ENCODE assay signal across 7 cellular contexts in genomic region chr21:43036889-43037288, GRCh38. TPM values are rescaled to one million over a fixed set of nuclear protein-coding genes. Genes with fewer than 3 reads are reported as not detected.
DNase-seq lines count a peak whose midpoint lies in the region; ATAC-seq and TF ChIP-seq lines count a peak whose summit lies in the region.
"Not testable (repeated sequence)": the region's sequence is repeated elsewhere in the genome, so short reads cannot be mapped to it uniquely, and the experiment has no call there.

No MANE protein-coding gene starts in this region.

- not testable (repeated sequence) for H3K9me3 Mint-ChIP-seq in dendritic cell treated with granulocyte-macrophage colony-stimulating factor and Interleukin-4, amounts not matched to agents 40 ng/mL and 50 ng/mL, for 4 days

- not testable (repeated sequence) for H3K27me3 Mint-ChIP-seq in dendritic cell treated with granulocyte-macrophage colony-stimulating factor and Interleukin-4, amounts not matched to agents 40 ng/mL and 50 ng/mL, for 4 days

- H3K36me3 ChIP-seq in heart left ventricle (peaks cover 0 to 27% (median 11%) of the 10 kb centered on the region in 9 donors), left lung (peaks cover 0 to 25% of the 10 kb centered on the region in 2 donors)
- not testable (repeated sequence) for H3K36me3 ChIP-seq in lung (ENCODE audit: control insufficient read depth in 2 of 2, insufficient read depth in 2 of 2, low read length in 2 of 2); upper lobe of right lung

- not testable (repeated sequence) for H3K4me3 Mint-ChIP-seq in dendritic cell treated with granulocyte-macrophage colony-stimulating factor and Interleukin-4, amounts not matched to agents 40 ng/mL and 50 ng/mL, for 4 days

- peaks cover 17% of the 10 kb centered on the region for H3K4me1 Mint-ChIP-seq in dendritic cell treated with granulocyte-macrophage colony-stimulating factor and Interleukin-4, amounts not matched to agents 40 ng/mL and 50 ng/mL, for 4 days (ENCODE audit: low read depth)

- not testable (repeated sequence) for TF ChIP-seq CTCF in heart left ventricle (IDR thresholded peaks at IDR 0.05); left lung (IDR thresholded peaks at IDR 0.05); lung (IDR thresholded peaks at IDR 0.05; ENCODE audit: control extremely low read depth, extremely low read depth); upper lobe of right lung (IDR thresholded peaks at IDR 0.05)

- peaks cover 22% of the 10 kb centered on the region for H3K36me3 Mint-ChIP-seq in dendritic cell treated with granulocyte-macrophage colony-stimulating factor and Interleukin-4, amounts not matched to agents 40 ng/mL and 50 ng/mL, for 4 days (ENCODE audit: low read depth)

- not testable (repeated sequence) for H3K9me3 ChIP-seq in heart left ventricle; left lung; lung (ENCODE audit: control insufficient read depth in 2 of 2, insufficient read depth in 1 of 2, low read length in 1 of 2); upper lobe of right lung

- not testable (repeated sequence) for H3K4me1 ChIP-seq in heart left ventricle; left lung; lung (ENCODE audit: control insufficient read depth in 2 of 2, insufficient read depth in 2 of 2, low read length in 2 of 2); upper lobe of right lung

- H3K27ac ChIP-seq in heart left ventricle; left lung; lung (ENCODE audit: low read depth in 1 of 2, low read length in 1 of 2); upper lobe of right lung: not testable (repeated sequence)

- H3K4me3 ChIP-seq in heart left ventricle, left lung, lung, upper lobe of right lung: not testable (repeated sequence)

- H3K27ac Mint-ChIP-seq in dendritic cell treated with granulocyte-macrophage colony-stimulating factor and Interleukin-4, amounts not matched to agents 40 ng/mL and 50 ng/mL, for 4 days = peak overlapping the region; percentile 90

- H3K27me3 ChIP-seq in heart left ventricle; left lung; lung (ENCODE audit: control insufficient read depth, insufficient read depth); upper lobe of right lung: not testable (repeated sequence)

- DNase-seq in heart left ventricle (peak in 2 of 5 donors; percentile 67 to 70), left ventricle myocardium superior (peak; percentile 74), left lung (peak; percentile 48 to 85), upper lobe of right lung (peak; percentile 85)
- not testable (repeated sequence) for DNase-seq in lung (ENCODE audit: low spot score); sciatic nerve (ENCODE audit: low spot score)

- TF ChIP-seq POLR2A in heart left ventricle (IDR thresholded peaks at IDR 0.05) = not testable (repeated sequence)

- intact Hi-C loops in dendritic cell treated with granulocyte-macrophage colony-stimulating factor and Interleukin-4, amounts not matched to agents 40 ng/mL and 50 ng/mL, for 4 days (cut with micrococcal nuclease); heart left ventricle (cut with DNase I); left ventricle myocardium superior (cut with micrococcal nuclease); left lung (cut with DNase I); sciatic nerve (cut with DNase I); upper lobe of right lung (cut with DNase I): not testable (repeated sequence)

- WGBS in heart left ventricle, 4 donors = 90 to 95% methylated on average over 8 to 11 of the region's 17 CpGs; no CpG with 5 or more reads in 2 of the 4 donors
- WGBS in lung, 2 donors = 66% methylated on average over 10 of the region's 17 CpGs; no CpG with 5 or more reads in 1 of the 2 donors

- ATAC-seq in heart left ventricle (peak in 3 of 4 donors; percentile 53 to 77 (median 71)), left ventricle myocardium superior (peak; percentile 72), left lung (peak; percentile 74), lung (ENCODE audit: insufficient read depth, low FRiP score) (peak; percentile 54), sciatic nerve (peak; percentile 73), upper lobe of right lung (peak; percentile 93)

RNA-seq across cellular contexts. Expression of gene CBS, which starts 38.7 kb away (rescaled TPM):
- total RNA-seq in heart left ventricle = 10 to 100 TPM in 1 of 9 donors, 1 to 10 TPM in 8; 3.5 to 22.1 (median 6.7) TPM
- polyA plus RNA-seq in heart left ventricle = 10 to 100 TPM in 1 of 2 donors, 1 to 10 TPM in 1; 6.0 to 22.2 TPM
- 4.8 TPM for total RNA-seq in left ventricle myocardium superior
- total RNA-seq in left lung = 10 to 100 TPM; 18.2 to 52.5 TPM
- total RNA-seq in lung = 10 to 100 TPM in 1 of 2 donors, 1 to 10 TPM in 1; 3.6 to 47.7 TPM
- polyA plus RNA-seq in lung = 10 to 100 TPM; 14.9 to 40.1 TPM
- 79.9 TPM for total RNA-seq in sciatic nerve
- 69.0 TPM for total RNA-seq in upper lobe of right lung
